ENCODE assay signal across 1 cellular context in genomic region chr18:59908790-59909189, GRCh38.
TF ChIP-seq lines count a peak whose summit lies in the region.

No MANE protein-coding gene starts in this region.

TF ChIP-seq in IMR-90, 13 proteins besides CTCF, POLR2A, EP300 and RAD21:
- TF ChIP-seq BHLHE40 (IDR thresholded peaks at IDR 0.05; ENCODE audit: low read depth, low read length) (no peak), RCOR1 (IDR thresholded peaks at IDR 0.05; ENCODE audit: insufficient replicate concordance, low read length) (no peak), CHD1 (IDR thresholded peaks at IDR 0.05; ENCODE audit: low read depth, low read length) (no peak), NFE2L2 (IDR thresholded peaks at IDR 0.05; ENCODE audit: low read depth, low read length) (no peak), SMC3 (IDR thresholded peaks at IDR 0.05; ENCODE audit: low read depth, low read length) (no peak), RFX5 (IDR thresholded peaks at IDR 0.05; ENCODE audit: low read depth, low read length) (no peak), CEBPB (IDR thresholded peaks at IDR 0.05; ENCODE audit: low read depth, low read length) (no peak)
